ENCODE assay signal across 25 cellular contexts in the genomic region with DNA sequence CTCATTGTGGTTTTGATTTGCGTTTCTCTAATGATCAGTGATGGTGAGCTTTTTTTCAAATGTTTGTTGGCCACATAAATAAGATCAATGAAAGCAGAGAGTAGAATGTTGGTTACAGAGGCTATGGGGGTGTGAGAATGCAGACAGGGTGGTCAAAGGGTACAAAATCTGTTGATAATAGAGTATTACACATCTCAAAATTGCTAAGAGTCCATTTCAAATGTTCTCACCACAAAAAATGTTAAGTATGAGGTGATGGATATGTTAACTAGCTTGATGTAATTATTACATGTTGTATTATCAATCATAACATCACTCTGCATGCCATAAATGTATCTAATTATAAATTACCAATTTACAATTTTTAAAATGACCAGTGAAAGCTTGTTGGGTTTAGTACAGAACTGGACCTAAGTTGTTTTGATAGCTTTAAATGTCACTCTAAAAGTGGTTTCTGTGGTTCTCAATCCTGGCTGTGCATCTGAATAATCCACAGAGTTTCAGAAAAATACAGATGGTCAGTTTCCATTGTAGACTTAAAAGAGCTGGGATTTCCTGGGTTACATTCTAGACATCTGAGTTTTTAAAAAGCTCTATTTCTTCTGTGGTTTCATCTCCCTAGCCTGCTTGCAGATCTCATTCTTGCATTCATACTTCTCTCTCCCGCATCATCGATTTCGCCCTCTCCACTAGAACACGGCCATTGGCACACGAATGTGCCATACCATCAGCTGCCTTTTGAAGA.
"Had no signal": no experiment of that assay in that cellular context is flagged by ENCODE, and none has a peak within 500 bp of the region (broad histone marks: within the 10 kb centered on the region; RNA-seq: fewer than 3 reads in every experiment).

No MANE protein-coding gene starts in this region.

- H3K4me1 Mint-ChIP-seq: immature natural killer cell had no signal

- H3K4me1 ChIP-seq: esophagus muscularis mucosa, gastroesophageal sphincter, heart left ventricle, left lung, lower lobe of right lung had no signal

- H3K4me2 ChIP-seq: hepatocyte had no signal

- H3K4me3 ChIP-seq: coronary artery, dorsolateral prefrontal cortex, esophagus muscularis mucosa, gastroesophageal sphincter, heart left ventricle, hepatocyte, left lung, lower lobe of right lung, mucosa of descending colon had no signal

- H3K27ac ChIP-seq: coronary artery, dorsolateral prefrontal cortex, esophagus muscularis mucosa, foreskin keratinocyte, gastroesophageal sphincter, heart left ventricle, hepatocyte, left lung, lower lobe of right lung had no signal

- ATAC-seq: foreskin keratinocyte, gastroesophageal sphincter, heart left ventricle, left cardiac atrium, left lung, left ventricle myocardium superior, lower lobe of right lung, mucosa of descending colon had no signal

- H3K36me3 ChIP-seq: esophagus muscularis mucosa, gastroesophageal sphincter, heart left ventricle, left lung, lower lobe of right lung had no signal

- H3K36me3 Mint-ChIP-seq: immature natural killer cell, mesothelial cell of epicardium, naive B cell had no signal

- DNase-seq: dermis blood vessel endothelial cell; dorsolateral prefrontal cortex; effector CD4-positive, alpha-beta T cell; effector memory CD4-positive, alpha-beta T cell; foreskin keratinocyte; heart left ventricle; hypothalamus; immature natural killer cell; islet precursor cell; kidney; kidney glomerular epithelial cell; left cardiac atrium; left lung; left ventricle myocardium superior; lower lobe of right lung; mesenchymal stem cell; mucosa of descending colon; naive B cell had no signal

- H3K4me3 Mint-ChIP-seq: immature natural killer cell, mesothelial cell of epicardium, naive B cell had no signal

- H3K9me3 ChIP-seq: esophagus muscularis mucosa, gastroesophageal sphincter, heart left ventricle, left lung, lower lobe of right lung, mucosa of descending colon had no signal

- H3K79me2 ChIP-seq: hepatocyte had no signal

- FAIRE-seq: endothelial cell of umbilical vein, frontal cortex, kidney had no signal

- H2AFZ ChIP-seq: hepatocyte had no signal

- H3K9me3 Mint-ChIP-seq: mesothelial cell of epicardium had no signal

- H3K27me3 ChIP-seq: dorsolateral prefrontal cortex, esophagus muscularis mucosa, foreskin keratinocyte, gastroesophageal sphincter, heart left ventricle, hepatocyte, left lung had no signal

- H3K27ac Mint-ChIP-seq: immature natural killer cell, mesothelial cell of epicardium had no signal
